Comparison of ENCODE assay signal across 1 cellular context in genomic region chr3:191143224-191143623, GRCh38.
TF ChIP-seq lines count a peak whose summit lies in the region.

No MANE protein-coding gene starts in this region.

TF ChIP-seq in HCT116, 20 proteins besides CTCF, POLR2A, EP300 and RAD21 (continued from another document):
- no peak for TF ChIP-seq ZFX (IDR thresholded peaks at IDR 0.05)
- TF ChIP-seq CBX3 (IDR thresholded peaks at IDR 0.05; ENCODE audit: low read depth), result no peak
- no peak for TF ChIP-seq ELF1 (IDR thresholded peaks at IDR 0.05; ENCODE audit: borderline replicate concordance, low read depth)
- no peak for TF ChIP-seq POLR2AphosphoS5 (IDR thresholded peaks at IDR 0.05; ENCODE audit: low read depth, low read length)
- TF ChIP-seq REST (IDR thresholded peaks at IDR 0.05; ENCODE audit: low read depth), result no peak
- no peak for TF ChIP-seq SRF (IDR thresholded peaks at IDR 0.05; ENCODE audit: low read depth)
- no peak for TF ChIP-seq ZNF274 (IDR thresholded peaks at IDR 0.05; ENCODE audit: low read depth, low read length)
